ENCODE assay signal across 12 cellular contexts in the genomic region with DNA sequence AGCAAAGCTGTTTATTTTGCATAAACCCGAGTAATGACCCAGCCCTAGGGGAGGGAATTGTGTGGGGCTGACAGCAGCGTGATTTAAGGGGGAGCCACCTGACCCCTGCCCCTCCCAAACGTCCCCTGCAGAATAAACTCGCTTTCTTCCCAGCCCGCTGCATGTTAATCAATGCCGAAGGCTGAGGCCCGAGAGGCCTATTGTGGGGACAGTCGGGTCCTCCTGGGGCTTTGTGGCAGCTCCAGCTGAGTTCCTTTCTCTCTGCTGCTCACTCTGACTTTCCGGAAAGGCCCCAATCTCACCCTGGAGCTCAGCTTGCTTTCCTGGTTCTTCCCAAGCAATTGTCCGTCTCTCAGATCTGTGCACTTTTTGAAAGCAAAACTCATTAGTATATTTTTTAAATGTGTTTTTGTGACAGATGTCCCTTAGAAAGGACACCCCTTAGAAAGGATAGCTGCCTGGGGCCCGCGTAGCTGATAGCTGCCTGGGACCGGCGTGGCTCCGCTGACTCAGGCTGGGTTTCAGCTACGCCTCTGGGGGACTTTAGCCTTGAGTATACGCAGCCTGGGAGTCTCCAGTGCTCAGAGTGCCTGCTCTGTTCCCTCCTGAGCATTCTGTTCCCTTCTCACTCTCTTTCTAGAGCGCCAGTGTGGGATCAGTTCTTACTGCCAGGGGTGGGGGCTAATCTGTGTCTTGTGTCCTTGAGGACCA.
DNase-seq lines count a peak whose midpoint lies in the region; ATAC-seq and TF ChIP-seq lines count a peak whose summit lies in the region.
"Had no signal": no experiment of that assay in that cellular context is flagged by ENCODE, and none has a peak within 500 bp of the region (broad histone marks: within the 10 kb centered on the region; RNA-seq: fewer than 3 reads in every experiment).

No MANE protein-coding gene starts in this region.

- H3K4me1 ChIP-seq in mesendoderm (ENCODE audit: control insufficient read depth, low read depth, low read length) (peaks cover 8% of the 10 kb centered on the region), suprapubic skin (peaks cover 8% of the 10 kb centered on the region), esophagus squamous epithelium (peaks cover 0 to 14% (median 0%) of the 10 kb centered on the region in 3 donors)

- no peak overlapping the region for H3K23ac ChIP-seq in mesendoderm (ENCODE audit: low read length)

- TF ChIP-seq CTCF in glutamatergic neuron (IDR thresholded peaks at IDR 0.05; ENCODE audit: partially characterized antibody, unreplicated experiment) (no peak), suprapubic skin (IDR thresholded peaks at IDR 0.05) (no peak), esophagus squamous epithelium (IDR thresholded peaks at IDR 0.05) (no peak)

- H3K4me3 Mint-ChIP-seq in glutamatergic neuron (ENCODE audit: unreplicated experiment): peak overlapping the region; percentile 30

- H3K36me3 Mint-ChIP-seq in glutamatergic neuron (ENCODE audit: unreplicated experiment): peaks cover 5% of the 10 kb centered on the region

- H3K79me2 ChIP-seq in mesendoderm (ENCODE audit: control insufficient read depth, insufficient read depth, low read length): peaks cover 1% of the 10 kb centered on the region

- peaks cover 6% of the 10 kb centered on the region for H3K79me1 ChIP-seq in mesendoderm (ENCODE audit: low read length)

- H4K8ac ChIP-seq in mesendoderm (ENCODE audit: low read depth, low read length): no peak overlapping the region

- DNase-seq in NCI-H69 (lab: John Stamatoyannopoulos, UW) (peak; percentile 15), glutamatergic neuron (peak; percentile 69), mesendoderm (peak; percentile 67), suprapubic skin (ENCODE audit: low spot score in 2 of 2) (no peak), T-helper 9 cell (no peak), NCI-H1436 treated with DMSO at 0.1 percent for 48 hours (lab: John Stamatoyannopoulos, UW) (no peak), esophagus squamous epithelium (lab: John Stamatoyannopoulos, UW) (no peak)
- DNase-seq: COR-L47; MM.1S; NK-92 treated with Interleukin-12 subunit alpha and Interleukin-12 subunit beta, amount 100 ng/mL, for 24 hours; sigmoid colon had no signal

- H2BK15ac ChIP-seq in mesendoderm (replicated peaks; ENCODE audit: low read depth): no peak overlapping the region

- no peaks in the 10 kb centered on the region for H3K27me3 ChIP-seq in mesendoderm (ENCODE audit: insufficient read depth, low read length, poor library complexity)
- H3K27me3 ChIP-seq in suprapubic skin: no peaks in the 10 kb centered on the region
- peaks cover 0 to 22% (median 0%) of the 10 kb centered on the region in 4 donors for H3K27me3 ChIP-seq in esophagus squamous epithelium
- H3K27me3 ChIP-seq: sigmoid colon had no signal

- peak overlapping the region; percentile 51 for H3K18ac ChIP-seq in mesendoderm (ENCODE audit: low read length)

- no peak overlapping the region for H4K5ac ChIP-seq in mesendoderm (ENCODE audit: low read length)

- H3K27ac Mint-ChIP-seq in glutamatergic neuron (ENCODE audit: unreplicated experiment): peak overlapping the region; percentile 13

- H2BK5ac ChIP-seq in mesendoderm (ENCODE audit: low read length): no peak overlapping the region

- H3K4me3 ChIP-seq in mesendoderm (ENCODE audit: low read length): no peak overlapping the region
- no peak overlapping the region for H3K4me3 ChIP-seq in suprapubic skin
- H3K4me3 ChIP-seq in esophagus squamous epithelium: no peak overlapping the region
- H3K4me3 ChIP-seq: sigmoid colon had no signal

- WGBS in mesendoderm (ENCODE audit: extremely low coverage, insufficient coverage, low lambda C conversion rate): no CpG with 5 or more reads among the region's 18 CpGs
- WGBS in suprapubic skin: 75% methylated on average over 18 of the region's 18 CpGs
- 63 to 80% methylated on average over 16 to 18 of the region's 18 CpGs for WGBS in esophagus squamous epithelium, 2 donors

- peaks cover 2% of the 10 kb centered on the region for H3K27me3 Mint-ChIP-seq in glutamatergic neuron (ENCODE audit: unreplicated experiment)

- TF ChIP-seq POLR2A in suprapubic skin (IDR thresholded peaks at IDR 0.05) (no peak), esophagus squamous epithelium (IDR thresholded peaks at IDR 0.05) (no peak)

- ATAC-seq in HG03097 (IDR thresholded peaks at IDR 0.05; ENCODE audit: low FRiP score, unreplicated experiment): no peak

- TF ChIP-seq EP300 in suprapubic skin (IDR thresholded peaks at IDR 0.05): no peak

- H2AK5ac ChIP-seq in mesendoderm (ENCODE audit: low read length): no peak overlapping the region

- intact Hi-C loops in esophagus squamous epithelium (cut with DNase I): no loop called here

- no peak overlapping the region for H3K4me2 ChIP-seq in mesendoderm (ENCODE audit: low read length)

- peaks cover 31% of the 10 kb centered on the region for H3K4me1 Mint-ChIP-seq in glutamatergic neuron (ENCODE audit: low read depth, unreplicated experiment)

- H3K27ac ChIP-seq in mesendoderm (ENCODE audit: low read depth, low read length) (peak overlapping the region; percentile 77), suprapubic skin (peak overlapping the region; percentile 61), esophagus squamous epithelium (no peak overlapping the region)

- H3K9me3 ChIP-seq in suprapubic skin (no peaks in the 10 kb centered on the region), esophagus squamous epithelium (no peaks in the 10 kb centered on the region)
- H3K9me3 ChIP-seq: sigmoid colon had no signal

- no peak overlapping the region for H2BK120ac ChIP-seq in mesendoderm (ENCODE audit: low read depth, low read length)

- H3K56ac ChIP-seq in mesendoderm (ENCODE audit: low read length): peak overlapping the region; percentile 84

- H3K4ac ChIP-seq in mesendoderm (ENCODE audit: low read depth, low read length): no peak overlapping the region

- H3K9me3 Mint-ChIP-seq in glutamatergic neuron (ENCODE audit: unreplicated experiment): peaks cover 7% of the 10 kb centered on the region

- peak overlapping the region; percentile 51 for H3K9ac ChIP-seq in mesendoderm (ENCODE audit: low read length)

- H3K36me3 ChIP-seq in mesendoderm (ENCODE audit: control insufficient read depth, insufficient read depth, low read length) (no peaks in the 10 kb centered on the region), suprapubic skin (no peaks in the 10 kb centered on the region), esophagus squamous epithelium (no peaks in the 10 kb centered on the region)
- H3K36me3 ChIP-seq: sigmoid colon had no signal

Comparison
In these comparisons a context has a peak if more than half of its experiments do, and no peak if none do; other contexts are left out.
1. DNase-seq: peak in NCI-H69 (single experiment), glutamatergic neuron (single experiment) and mesendoderm (single experiment); none in suprapubic skin (0 of 2), T-helper 9 cell (single experiment), NCI-H1436 treated with DMSO at 0.1 percent for 48 hours (single experiment) and esophagus squamous epithelium (single experiment).
2. H3K27ac ChIP-seq: peak in mesendoderm (single experiment) and suprapubic skin (single experiment); none in esophagus squamous epithelium (0 of 4).